Comparison of ENCODE assay signal across 8 cellular contexts in the genomic region with DNA sequence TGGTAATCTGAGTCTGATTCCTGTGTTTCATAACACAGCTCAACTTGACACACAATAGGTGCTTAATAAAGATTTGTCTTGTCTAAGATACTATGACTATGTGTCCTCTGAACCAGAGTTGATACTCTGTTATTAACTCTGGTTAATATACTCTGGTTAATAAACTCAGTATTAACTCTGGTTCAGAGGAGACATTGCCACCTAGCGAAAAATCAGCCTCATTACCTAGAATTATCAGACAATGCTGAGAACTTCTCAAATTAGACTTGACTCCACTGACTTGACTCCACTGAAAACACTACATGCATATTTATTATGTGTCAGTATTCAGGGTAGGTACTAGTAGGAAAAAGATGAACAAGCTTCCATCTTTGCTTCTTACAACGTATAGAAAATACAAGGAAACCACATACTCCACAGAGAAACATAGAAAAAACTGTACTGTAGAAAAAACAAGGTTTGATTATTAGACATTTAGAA.
DNase-seq lines count a peak whose midpoint lies in the region; ATAC-seq, FAIRE-seq and TF ChIP-seq lines count a peak whose summit lies in the region.

No MANE protein-coding gene starts in this region.

- H3K27ac ChIP-seq in thyroid gland, result no peak overlapping the region

- H3K4me1 ChIP-seq in thyroid gland, result no peaks in the 10 kb centered on the region

- no peak overlapping the region for H3K4me3 ChIP-seq in thyroid gland (replicated peaks in 1 of 3)

- FAIRE-seq in GM19239 (lab: Jason Lieb, UNC), result peak; percentile 97

- peak in 5 of 6 experiments; percentile 20 to 84 (median 73) for TF ChIP-seq CTCF in thyroid gland (IDR thresholded peaks at IDR 0.05)

- intact Hi-C loops in thyroid gland (cut with DNase I), result no loop called here

- peak; percentile 92 for ATAC-seq in HG03139 (IDR thresholded peaks at IDR 0.05; ENCODE audit: unreplicated experiment)

- 13 to 19% methylated on average over 2 of the region's 2 CpGs for WGBS in thyroid gland, 2 donors

- no peak for TF ChIP-seq POLR2A in thyroid gland (IDR thresholded peaks at IDR 0.05)

- H3K9me3 ChIP-seq in thyroid gland, result no peaks in the 10 kb centered on the region

- H3K27me3 ChIP-seq in thyroid gland, result no peaks in the 10 kb centered on the region

- no peaks in the 10 kb centered on the region for H3K36me3 ChIP-seq in thyroid gland

- DNase-seq in DMS 273 treated with DMSO at 0.1 percent for 48 hours (lab: John Stamatoyannopoulos, UW) (peak; percentile 20), GM19239 (ENCODE audit: insufficient read length, low spot score) (peak; percentile 14), NCI-H526 (lab: John Stamatoyannopoulos, UW) (peak; percentile 100), astrocyte of the hippocampus (ENCODE audit: low read depth, low spot score) (peak; percentile 64), iPS-NIHi7 (ENCODE audit: extremely low spot score) (peak; percentile 28), thyroid gland (no peak), ureter (ENCODE audit: low spot score) (no peak)

Comparison
In these comparisons a context has a peak if more than half of its experiments do, and no peak if none do; other contexts are left out.
1. DNase-seq: peak in DMS 273 treated with DMSO at 0.1 percent for 48 hours (single experiment), GM19239 (single experiment), NCI-H526 (2 of 2), astrocyte of the hippocampus (single experiment) and iPS-NIHi7 (single experiment); none in thyroid gland (0 of 2) and ureter (single experiment).